Comparison of ENCODE assay signal across 26 cellular contexts in genomic region chr6:25512560-25512959, GRCh38.
"Had no signal": no experiment of that assay in that cellular context is flagged by ENCODE, and none has a peak within 500 bp of the region (broad histone marks: within the 10 kb centered on the region; RNA-seq: fewer than 3 reads in every experiment).

No MANE protein-coding gene starts in this region.

- H3K27ac Mint-ChIP-seq: dendritic cell treated with granulocyte-macrophage colony-stimulating factor and Interleukin-4, amounts not matched to agents 40 ng/mL and 50 ng/mL, for 4 days; effector memory CD8-positive, alpha-beta T cell; endodermal cell; mesothelial cell of epicardium had no signal

- DNase-seq: colonic mucosa; cortex of kidney; effector CD8-positive, alpha-beta T cell; effector memory CD8-positive, alpha-beta T cell; endodermal cell; erythroblast; esophagus squamous epithelium; foreskin fibroblast; foreskin melanocyte; gastrocnemius medialis; glutamatergic neuron; head of caudate nucleus; heart right ventricle; hippocampal formation; left cardiac atrium; left lung; left ventricle myocardium superior; lower lobe of right lung; mesenchymal stem cell; mucosa of descending colon had no signal

- H3K4me1 ChIP-seq: colonic mucosa, esophagus squamous epithelium, gastrocnemius medialis, heart right ventricle, left lung, lower lobe of right lung had no signal

- H3K4me3 Mint-ChIP-seq: dendritic cell treated with granulocyte-macrophage colony-stimulating factor and Interleukin-4, amounts not matched to agents 40 ng/mL and 50 ng/mL, for 4 days; effector memory CD8-positive, alpha-beta T cell; endodermal cell; mesothelial cell of epicardium had no signal

- FAIRE-seq: endometrium, keratinocyte had no signal

- H3K36me3 ChIP-seq: colonic mucosa, gastrocnemius medialis had no signal

- H3K9me3 Mint-ChIP-seq: dendritic cell treated with granulocyte-macrophage colony-stimulating factor and Interleukin-4, amounts not matched to agents 40 ng/mL and 50 ng/mL, for 4 days; effector memory CD8-positive, alpha-beta T cell; endodermal cell; mesothelial cell of epicardium had no signal

- H3K27ac ChIP-seq: colonic mucosa, epithelial cell of prostate, esophagus squamous epithelium, gastrocnemius medialis, heart right ventricle, left lung, lower lobe of right lung had no signal

- H3K4me3 ChIP-seq: colonic mucosa, esophagus squamous epithelium, gastrocnemius medialis, heart right ventricle, left lung, lower lobe of right lung, mucosa of descending colon had no signal

- H3K9me3 ChIP-seq: colonic mucosa, esophagus squamous epithelium, gastrocnemius medialis, heart right ventricle, left lung, lower lobe of right lung, mucosa of descending colon had no signal

- H3K27me3 Mint-ChIP-seq: dendritic cell treated with granulocyte-macrophage colony-stimulating factor and Interleukin-4, amounts not matched to agents 40 ng/mL and 50 ng/mL, for 4 days had no signal

- ATAC-seq: effector memory CD8-positive, alpha-beta T cell; esophagus mucosa; gastrocnemius medialis; heart right ventricle; left cardiac atrium; left lung; left ventricle myocardium superior; lower lobe of right lung; mucosa of descending colon had no signal

- H3K27me3 ChIP-seq: colonic mucosa, esophagus squamous epithelium, gastrocnemius medialis, heart right ventricle, left lung had no signal
